ENCODE assay signal across 1 cellular context in the genomic region with DNA sequence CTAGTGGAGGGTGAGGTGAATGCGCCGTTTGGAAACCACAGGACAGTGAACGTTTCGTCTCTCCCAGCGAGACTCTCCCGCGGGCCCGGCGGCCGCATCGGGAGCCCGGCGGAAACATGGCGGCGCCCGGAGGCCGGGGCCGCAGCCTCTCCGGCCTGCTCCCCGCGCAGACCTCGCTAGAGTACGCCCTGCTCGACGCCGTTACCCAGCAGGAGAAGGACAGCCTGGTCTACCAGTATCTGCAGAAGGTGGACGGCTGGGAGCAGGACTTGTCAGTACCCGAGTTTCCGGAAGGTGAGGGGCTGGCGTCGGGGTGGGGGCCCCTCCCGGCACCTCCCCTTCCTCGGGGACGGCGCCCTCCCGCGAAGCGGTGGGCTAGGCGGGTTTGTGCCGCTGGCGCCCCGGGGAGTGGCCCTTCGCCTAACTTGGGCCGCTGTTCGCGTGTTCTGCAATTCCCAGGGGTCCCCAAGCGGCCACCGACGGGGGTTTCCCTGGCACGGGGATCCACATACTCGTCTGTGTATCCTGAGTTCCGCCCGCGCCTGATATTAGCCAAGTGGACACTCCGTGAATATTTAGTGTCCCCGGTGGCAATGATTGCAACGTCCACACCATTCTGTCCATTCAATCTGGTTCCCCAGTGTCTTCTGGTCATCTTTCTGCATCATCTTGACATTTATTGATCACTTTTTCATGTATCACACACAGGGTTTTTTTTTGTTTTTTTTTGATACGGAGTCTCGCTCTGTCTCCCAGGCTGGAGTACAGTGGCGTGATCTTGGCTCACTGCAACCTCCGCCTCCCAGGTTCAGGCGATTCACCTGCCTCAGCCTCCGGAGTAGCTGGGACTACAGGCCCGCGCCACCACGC.
A peak's percentile ranks its signal among the peaks of the same experiment; 100 is the strongest.
TF ChIP-seq lines count a peak whose summit lies in the region.

No MANE protein-coding gene starts in this region.

TF ChIP-seq in HepG2, 621 proteins besides CTCF, POLR2A, EP300 and RAD21 (continued from another document and continues in another):
- peak; percentile 50; the same call in 1 of the 2 replicates for TF ChIP-seq SPEN (CRISPR knock-in tag; IDR thresholded peaks at IDR 0.05; ENCODE audit: low read depth)
- TF ChIP-seq ARNT (IDR thresholded peaks at IDR 0.05), result no peak
- no peak for TF ChIP-seq ZNF781 (CRISPR knock-in tag; IDR thresholded peaks at IDR 0.05; ENCODE audit: borderline replicate concordance, not compliant biosample characterization)
- peak; percentile 82 for TF ChIP-seq ZBTB7B (CRISPR knock-in tag; IDR thresholded peaks at IDR 0.05)
- no peak for TF ChIP-seq REPIN1 (CRISPR knock-in tag; IDR thresholded peaks at IDR 0.05; ENCODE audit: borderline replicate concordance, low read depth)
- TF ChIP-seq ZNF382 (CRISPR knock-in tag; IDR thresholded peaks at IDR 0.05; ENCODE audit: borderline replicate concordance), result no peak
- TF ChIP-seq RAD51 (IDR thresholded peaks at IDR 0.05; ENCODE audit: borderline replicate concordance), result no peak
- no peak for TF ChIP-seq IKZF4 (CRISPR knock-in tag; IDR thresholded peaks at IDR 0.05; ENCODE audit: borderline replicate concordance, low read depth, not compliant biosample characterization)
- no peak for TF ChIP-seq ZNF572 (CRISPR knock-in tag; IDR thresholded peaks at IDR 0.05)
- peak; percentile 57; the same call in 1 of the 2 replicates for TF ChIP-seq SIN3A (IDR thresholded peaks at IDR 0.05; ENCODE audit: borderline replicate concordance, low read depth, low read length)
- TF ChIP-seq FOXA3 (CRISPR knock-in tag; IDR thresholded peaks at IDR 0.05), result no peak
- no peak for TF ChIP-seq BHLHE40 (IDR thresholded peaks at IDR 0.05; ENCODE audit: low read length)
- TF ChIP-seq, protein P1, sequence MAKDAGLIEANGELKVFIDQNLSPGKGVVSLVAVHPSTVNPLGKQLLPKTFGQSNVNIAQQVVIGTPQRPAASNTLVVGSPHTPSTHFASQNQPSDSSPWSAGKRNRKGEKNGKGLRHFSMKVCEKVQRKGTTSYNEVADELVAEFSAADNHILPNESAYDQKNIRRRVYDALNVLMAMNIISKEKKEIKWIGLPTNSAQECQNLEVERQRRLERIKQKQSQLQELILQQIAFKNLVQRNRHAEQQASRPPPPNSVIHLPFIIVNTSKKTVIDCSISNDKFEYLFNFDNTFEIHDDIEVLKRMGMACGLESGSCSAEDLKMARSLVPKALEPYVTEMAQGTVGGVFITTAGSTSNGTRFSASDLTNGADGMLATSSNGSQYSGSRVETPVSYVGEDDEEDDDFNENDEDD (CRISPR knock-in tag; IDR thresholded peaks at IDR 0.05; ENCODE audit: borderline replicate concordance), result no peak; the same call in 1 of the 2 replicates
- TF ChIP-seq TEAD3 (CRISPR knock-in tag; optimal IDR thresholded peaks at IDR 0.05; ENCODE audit: borderline replicate concordance), result peak; percentile 17
- TF ChIP-seq, protein P2, sequence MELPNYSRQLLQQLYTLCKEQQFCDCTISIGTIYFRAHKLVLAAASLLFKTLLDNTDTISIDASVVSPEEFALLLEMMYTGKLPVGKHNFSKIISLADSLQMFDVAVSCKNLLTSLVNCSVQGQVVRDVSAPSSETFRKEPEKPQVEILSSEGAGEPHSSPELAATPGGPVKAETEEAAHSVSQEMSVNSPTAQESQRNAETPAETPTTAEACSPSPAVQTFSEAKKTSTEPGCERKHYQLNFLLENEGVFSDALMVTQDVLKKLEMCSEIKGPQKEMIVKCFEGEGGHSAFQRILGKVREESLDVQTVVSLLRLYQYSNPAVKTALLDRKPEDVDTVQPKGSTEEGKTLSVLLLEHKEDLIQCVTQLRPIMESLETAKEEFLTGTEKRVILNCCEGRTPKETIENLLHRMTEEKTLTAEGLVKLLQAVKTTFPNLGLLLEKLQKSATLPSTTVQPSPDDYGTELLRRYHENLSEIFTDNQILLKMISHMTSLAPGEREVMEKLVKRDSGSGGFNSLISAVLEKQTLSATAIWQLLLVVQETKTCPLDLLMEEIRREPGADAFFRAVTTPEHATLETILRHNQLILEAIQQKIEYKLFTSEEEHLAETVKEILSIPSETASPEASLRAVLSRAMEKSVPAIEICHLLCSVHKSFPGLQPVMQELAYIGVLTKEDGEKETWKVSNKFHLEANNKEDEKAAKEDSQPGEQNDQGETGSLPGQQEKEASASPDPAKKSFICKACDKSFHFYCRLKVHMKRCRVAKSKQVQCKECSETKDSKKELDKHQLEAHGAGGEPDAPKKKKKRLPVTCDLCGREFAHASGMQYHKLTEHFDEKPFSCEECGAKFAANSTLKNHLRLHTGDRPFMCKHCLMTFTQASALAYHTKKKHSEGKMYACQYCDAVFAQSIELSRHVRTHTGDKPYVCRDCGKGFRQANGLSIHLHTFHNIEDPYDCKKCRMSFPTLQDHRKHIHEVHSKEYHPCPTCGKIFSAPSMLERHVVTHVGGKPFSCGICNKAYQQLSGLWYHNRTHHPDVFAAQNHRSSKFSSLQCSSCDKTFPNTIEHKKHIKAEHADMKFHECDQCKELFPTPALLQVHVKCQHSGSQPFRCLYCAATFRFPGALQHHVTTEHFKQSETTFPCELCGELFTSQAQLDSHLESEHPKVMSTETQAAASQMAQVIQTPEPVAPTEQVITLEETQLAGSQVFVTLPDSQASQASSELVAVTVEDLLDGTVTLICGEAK (IDR thresholded peaks at IDR 0.05), result no peak
- TF ChIP-seq, protein P2 (CRISPR knock-in tag; IDR thresholded peaks at IDR 0.05), result peak; percentile 67; the same call in 1 of the 2 replicates
- no peak for TF ChIP-seq ZNF34 (CRISPR knock-in tag; IDR thresholded peaks at IDR 0.05; ENCODE audit: borderline replicate concordance)
- TF ChIP-seq, protein P3, sequence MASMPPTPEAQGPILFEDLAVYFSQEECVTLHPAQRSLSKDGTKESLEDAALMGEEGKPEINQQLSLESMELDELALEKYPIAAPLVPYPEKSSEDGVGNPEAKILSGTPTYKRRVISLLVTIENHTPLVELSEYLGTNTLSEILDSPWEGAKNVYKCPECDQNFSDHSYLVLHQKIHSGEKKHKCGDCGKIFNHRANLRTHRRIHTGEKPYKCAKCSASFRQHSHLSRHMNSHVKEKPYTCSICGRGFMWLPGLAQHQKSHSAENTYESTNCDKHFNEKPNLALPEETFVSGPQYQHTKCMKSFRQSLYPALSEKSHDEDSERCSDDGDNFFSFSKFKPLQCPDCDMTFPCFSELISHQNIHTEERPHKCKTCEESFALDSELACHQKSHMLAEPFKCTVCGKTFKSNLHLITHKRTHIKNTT (CRISPR knock-in tag; IDR thresholded peaks at IDR 0.05), result no peak
- no peak for TF ChIP-seq ZSCAN29 (CRISPR knock-in tag; conservative IDR thresholded peaks at IDR 0.05)
- no peak for TF ChIP-seq ZNF7 (CRISPR knock-in tag; IDR thresholded peaks at IDR 0.05)
- TF ChIP-seq KLF11 (CRISPR knock-in tag; IDR thresholded peaks at IDR 0.05), result no peak
- TF ChIP-seq NCOA2 (CRISPR knock-in tag; IDR thresholded peaks at IDR 0.05), result no peak
- TF ChIP-seq ZNF230 (CRISPR knock-in tag; IDR thresholded peaks at IDR 0.05), result no peak
- TF ChIP-seq NCOR1 (IDR thresholded peaks at IDR 0.05; ENCODE audit: borderline replicate concordance, low read length), result no peak
- no peak for TF ChIP-seq HMG20A (CRISPR knock-in tag; IDR thresholded peaks at IDR 0.05; ENCODE audit: borderline replicate concordance)
- TF ChIP-seq, protein P4, sequence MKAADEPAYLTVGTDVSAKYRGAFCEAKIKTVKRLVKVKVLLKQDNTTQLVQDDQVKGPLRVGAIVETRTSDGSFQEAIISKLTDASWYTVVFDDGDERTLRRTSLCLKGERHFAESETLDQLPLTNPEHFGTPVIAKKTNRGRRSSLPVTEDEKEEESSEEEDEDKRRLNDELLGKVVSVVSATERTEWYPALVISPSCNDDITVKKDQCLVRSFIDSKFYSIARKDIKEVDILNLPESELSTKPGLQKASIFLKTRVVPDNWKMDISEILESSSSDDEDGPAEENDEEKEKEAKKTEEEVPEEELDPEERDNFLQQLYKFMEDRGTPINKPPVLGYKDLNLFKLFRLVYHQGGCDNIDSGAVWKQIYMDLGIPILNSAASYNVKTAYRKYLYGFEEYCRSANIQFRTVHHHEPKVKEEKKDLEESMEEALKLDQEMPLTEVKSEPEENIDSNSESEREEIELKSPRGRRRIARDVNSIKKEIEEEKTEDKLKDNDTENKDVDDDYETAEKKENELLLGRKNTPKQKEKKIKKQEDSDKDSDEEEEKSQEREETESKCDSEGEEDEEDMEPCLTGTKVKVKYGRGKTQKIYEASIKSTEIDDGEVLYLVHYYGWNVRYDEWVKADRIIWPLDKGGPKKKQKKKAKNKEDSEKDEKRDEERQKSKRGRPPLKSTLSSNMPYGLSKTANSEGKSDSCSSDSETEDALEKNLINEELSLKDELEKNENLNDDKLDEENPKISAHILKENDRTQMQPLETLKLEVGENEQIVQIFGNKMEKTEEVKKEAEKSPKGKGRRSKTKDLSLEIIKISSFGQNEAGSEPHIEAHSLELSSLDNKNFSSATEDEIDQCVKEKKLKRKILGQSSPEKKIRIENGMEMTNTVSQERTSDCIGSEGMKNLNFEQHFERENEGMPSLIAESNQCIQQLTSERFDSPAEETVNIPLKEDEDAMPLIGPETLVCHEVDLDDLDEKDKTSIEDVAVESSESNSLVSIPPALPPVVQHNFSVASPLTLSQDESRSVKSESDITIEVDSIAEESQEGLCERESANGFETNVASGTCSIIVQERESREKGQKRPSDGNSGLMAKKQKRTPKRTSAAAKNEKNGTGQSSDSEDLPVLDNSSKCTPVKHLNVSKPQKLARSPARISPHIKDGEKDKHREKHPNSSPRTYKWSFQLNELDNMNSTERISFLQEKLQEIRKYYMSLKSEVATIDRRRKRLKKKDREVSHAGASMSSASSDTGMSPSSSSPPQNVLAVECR (CRISPR knock-in tag; IDR thresholded peaks at IDR 0.05; ENCODE audit: borderline replicate concordance), result peak; percentile 54; the same call in 1 of the 2 replicates
- peak; percentile 68; the same call in 1 of the 2 replicates for TF ChIP-seq KDM3A (CRISPR knock-in tag; IDR thresholded peaks at IDR 0.05; ENCODE audit: low read depth)
- TF ChIP-seq TCF7 (IDR thresholded peaks at IDR 0.05; ENCODE audit: low read depth), result no peak
- no peak; the same call in none of the 2 replicates for TF ChIP-seq GATAD1 (CRISPR knock-in tag; IDR thresholded peaks at IDR 0.05)
- TF ChIP-seq, protein P5, sequence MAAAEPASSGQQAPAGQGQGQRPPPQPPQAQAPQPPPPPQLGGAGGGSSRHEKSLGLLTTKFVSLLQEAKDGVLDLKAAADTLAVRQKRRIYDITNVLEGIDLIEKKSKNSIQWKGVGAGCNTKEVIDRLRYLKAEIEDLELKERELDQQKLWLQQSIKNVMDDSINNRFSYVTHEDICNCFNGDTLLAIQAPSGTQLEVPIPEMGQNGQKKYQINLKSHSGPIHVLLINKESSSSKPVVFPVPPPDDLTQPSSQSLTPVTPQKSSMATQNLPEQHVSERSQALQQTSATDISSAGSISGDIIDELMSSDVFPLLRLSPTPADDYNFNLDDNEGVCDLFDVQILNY (CRISPR knock-in tag; conservative IDR thresholded peaks at IDR 0.05), result no peak
- TF ChIP-seq SRF (IDR thresholded peaks at IDR 0.05; ENCODE audit: low read depth, low read length), result no peak
- TF ChIP-seq TMF1 (CRISPR knock-in tag; IDR thresholded peaks at IDR 0.05; ENCODE audit: low read depth), result no peak
- TF ChIP-seq SALL2 (CRISPR knock-in tag; IDR thresholded peaks at IDR 0.05), result peak; percentile 36; the same call in 1 of the 2 replicates
- peak; percentile 85; the same call in 1 of the 2 replicates for TF ChIP-seq KMT2B (CRISPR knock-in tag; IDR thresholded peaks at IDR 0.05)
- 0 out of 2 replicates have a peak, but pooled peaks have one; percentile 49 for TF ChIP-seq HOXA9 (CRISPR knock-in tag; IDR thresholded peaks at IDR 0.05; ENCODE audit: borderline replicate concordance)
- no peak for TF ChIP-seq RORA (CRISPR knock-in tag; IDR thresholded peaks at IDR 0.05)
- TF ChIP-seq FOXM1 (CRISPR knock-in tag; IDR thresholded peaks at IDR 0.05), result no peak
- TF ChIP-seq KLF16 (CRISPR knock-in tag; IDR thresholded peaks at IDR 0.05), result no peak
- TF ChIP-seq ZBTB3 (CRISPR knock-in tag; IDR thresholded peaks at IDR 0.05; ENCODE audit: borderline replicate concordance, low read depth), result no peak; the same call in 1 of the 2 replicates
- TF ChIP-seq HNRNPL (IDR thresholded peaks at IDR 0.05; ENCODE audit: low read depth, low read length), result no peak
- TF ChIP-seq, protein P6, sequence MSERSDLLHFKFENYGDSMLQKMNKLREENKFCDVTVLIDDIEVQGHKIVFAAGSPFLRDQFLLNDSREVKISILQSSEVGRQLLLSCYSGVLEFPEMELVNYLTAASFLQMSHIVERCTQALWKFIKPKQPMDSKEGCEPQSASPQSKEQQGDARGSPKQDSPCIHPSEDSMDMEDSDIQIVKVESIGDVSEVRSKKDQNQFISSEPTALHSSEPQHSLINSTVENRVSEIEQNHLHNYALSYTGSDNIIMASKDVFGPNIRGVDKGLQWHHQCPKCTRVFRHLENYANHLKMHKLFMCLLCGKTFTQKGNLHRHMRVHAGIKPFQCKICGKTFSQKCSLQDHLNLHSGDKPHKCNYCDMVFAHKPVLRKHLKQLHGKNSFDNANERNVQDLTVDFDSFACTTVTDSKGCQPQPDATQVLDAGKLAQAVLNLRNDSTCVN (CRISPR knock-in tag; IDR thresholded peaks at IDR 0.05; ENCODE audit: borderline replicate concordance), result peak; percentile 28; the same call in 1 of the 2 replicates
